In the genomic region with DNA sequence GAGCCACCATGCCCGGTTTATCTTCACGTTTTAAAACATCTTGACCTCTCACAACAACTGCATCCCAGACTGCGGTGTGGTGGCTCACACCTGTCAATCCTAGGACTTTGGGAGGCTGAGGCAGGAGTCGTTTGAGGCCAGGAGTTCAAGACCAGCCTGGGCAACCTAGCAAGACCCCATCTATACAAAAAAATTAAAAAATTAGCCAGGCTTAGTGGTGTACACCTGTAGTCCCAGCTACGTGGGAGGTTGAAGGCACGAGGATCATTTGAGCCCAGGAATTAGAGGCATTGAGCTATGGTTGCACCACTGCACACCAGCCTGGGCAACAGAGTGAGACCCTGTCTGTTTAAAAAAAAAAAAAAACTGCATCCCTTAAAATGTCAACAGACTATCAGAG, we compare ENCODE assay signal across 20 cellular contexts.
"Had no signal": no experiment of that assay in that cellular context is flagged by ENCODE, and none has a peak within 500 bp of the region (broad histone marks: within the 10 kb centered on the region; RNA-seq: fewer than 3 reads in every experiment).

No MANE protein-coding gene starts in this region.

- DNase-seq: Karpas-422, KG1, MG63, NCI-H1092 treated with DMSO at 0.1 percent for 48 hours, NCI-H1436, NCI-H187, NCI-H2029, NCI-H2081 treated with DMSO at 0.1 percent for 48 hours, NCI-H2171, NCI-H226, NCI-H446, NCI-H510A, NCI-H524 treated with DMSO at 0.1 percent for 48 hours, NCI-H69, NCI-H774, RPMI8226, SHP77, SK-N-SH, SW 1271 had no signal

- H3K27me3 ChIP-seq: MG63 had no signal

- H3K4me3 ChIP-seq: MG63 had no signal

- H3K4me2 ChIP-seq: SK-N-SH had no signal

- FAIRE-seq: RCC 7860 had no signal

- H3K9me3 ChIP-seq: MG63, SK-N-SH had no signal

- H3K9ac ChIP-seq: SK-N-SH had no signal
